In the genomic region with DNA sequence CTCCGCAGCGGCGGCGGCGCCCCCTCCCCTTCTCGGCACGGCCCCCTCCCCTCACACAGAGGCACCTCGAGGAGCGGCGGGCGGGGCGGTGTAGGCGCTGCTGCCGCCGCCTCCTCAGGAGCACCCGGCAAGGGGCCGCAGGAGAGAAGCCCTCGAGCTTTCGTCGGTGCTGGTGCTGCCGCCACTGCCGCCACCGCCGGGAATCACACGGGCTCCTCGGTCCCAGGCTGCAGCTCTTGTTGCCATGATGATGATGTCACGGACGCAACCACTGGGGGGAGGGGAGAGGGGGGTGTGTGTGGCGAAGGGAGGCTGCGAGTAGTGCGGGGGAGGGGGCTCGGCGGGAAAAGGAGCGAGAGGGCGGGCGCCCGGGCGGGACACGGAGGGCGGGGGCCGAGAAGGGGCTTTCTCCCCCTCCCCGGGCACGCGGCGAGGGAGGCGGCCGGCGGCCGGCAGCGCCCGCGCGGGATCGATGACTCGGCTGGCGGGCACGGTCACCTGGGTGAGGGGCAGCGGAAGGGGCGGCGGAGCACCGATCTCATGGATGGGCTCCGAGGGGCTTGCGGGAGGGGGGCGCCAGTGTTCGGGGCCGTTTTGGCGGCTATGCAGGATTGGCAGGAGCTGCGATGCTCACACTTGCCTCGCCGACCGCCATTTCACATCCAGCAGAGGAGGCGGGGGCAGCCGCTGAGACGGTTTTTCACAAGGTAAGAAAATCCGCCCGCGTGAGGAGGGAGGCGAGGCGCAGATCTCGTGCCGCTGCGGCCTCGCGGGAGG, we compare ENCODE assay signal across 8 cellular contexts. TPM values are rescaled to one million over a fixed set of nuclear protein-coding genes. Genes with fewer than 3 reads are reported as not detected.
DNase-seq lines count a peak whose midpoint lies in the region; ATAC-seq and TF ChIP-seq lines count a peak whose summit lies in the region.

A gene with protein sequence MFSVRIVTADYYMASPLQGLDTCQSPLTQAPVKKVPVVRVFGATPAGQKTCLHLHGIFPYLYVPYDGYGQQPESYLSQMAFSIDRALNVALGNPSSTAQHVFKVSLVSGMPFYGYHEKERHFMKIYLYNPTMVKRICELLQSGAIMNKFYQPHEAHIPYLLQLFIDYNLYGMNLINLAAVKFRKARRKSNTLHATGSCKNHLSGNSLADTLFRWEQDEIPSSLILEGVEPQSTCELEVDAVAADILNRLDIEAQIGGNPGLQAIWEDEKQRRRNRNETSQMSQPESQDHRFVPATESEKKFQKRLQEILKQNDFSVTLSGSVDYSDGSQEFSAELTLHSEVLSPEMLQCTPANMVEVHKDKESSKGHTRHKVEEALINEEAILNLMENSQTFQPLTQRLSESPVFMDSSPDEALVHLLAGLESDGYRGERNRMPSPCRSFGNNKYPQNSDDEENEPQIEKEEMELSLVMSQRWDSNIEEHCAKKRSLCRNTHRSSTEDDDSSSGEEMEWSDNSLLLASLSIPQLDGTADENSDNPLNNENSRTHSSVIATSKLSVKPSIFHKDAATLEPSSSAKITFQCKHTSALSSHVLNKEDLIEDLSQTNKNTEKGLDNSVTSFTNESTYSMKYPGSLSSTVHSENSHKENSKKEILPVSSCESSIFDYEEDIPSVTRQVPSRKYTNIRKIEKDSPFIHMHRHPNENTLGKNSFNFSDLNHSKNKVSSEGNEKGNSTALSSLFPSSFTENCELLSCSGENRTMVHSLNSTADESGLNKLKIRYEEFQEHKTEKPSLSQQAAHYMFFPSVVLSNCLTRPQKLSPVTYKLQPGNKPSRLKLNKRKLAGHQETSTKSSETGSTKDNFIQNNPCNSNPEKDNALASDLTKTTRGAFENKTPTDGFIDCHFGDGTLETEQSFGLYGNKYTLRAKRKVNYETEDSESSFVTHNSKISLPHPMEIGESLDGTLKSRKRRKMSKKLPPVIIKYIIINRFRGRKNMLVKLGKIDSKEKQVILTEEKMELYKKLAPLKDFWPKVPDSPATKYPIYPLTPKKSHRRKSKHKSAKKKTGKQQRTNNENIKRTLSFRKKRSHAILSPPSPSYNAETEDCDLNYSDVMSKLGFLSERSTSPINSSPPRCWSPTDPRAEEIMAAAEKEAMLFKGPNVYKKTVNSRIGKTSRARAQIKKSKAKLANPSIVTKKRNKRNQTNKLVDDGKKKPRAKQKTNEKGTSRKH (N-terminal part only) (minus strand): TSS at position 260 of the 777 bp plus-strand sequence. CDS start 330 bp downstream, outside the sequence.

- intact Hi-C loops in uterus (cut with DNase I; ENCODE audit: low total_unique reads), result loop anchor here (5.0 kb wide), 2 partner anchors 124 to 199 kb away; a partner anchor contains a TSS

- no peaks in the 10 kb centered on the region for H3K36me3 ChIP-seq in right atrium auricular region
- no peaks in the 10 kb centered on the region for H3K36me3 ChIP-seq in uterus

- peaks cover 36% of the 10 kb centered on the region for H3K4me1 Mint-ChIP-seq in T-helper 17 cell

- TF ChIP-seq POLR2A in uterus (IDR thresholded peaks at IDR 0.05), result peak; percentile 57 to 78

- H3K4me3 ChIP-seq in GM12865 (ENCODE audit: low read depth, low read length), result peak within 1 kb of the TSS; percentile 95
- H3K4me3 ChIP-seq in right atrium auricular region, result peak within 1 kb of the TSS; percentile 94 to 96
- peak within 1 kb of the TSS; percentile 76 to 86 for H3K4me3 ChIP-seq in uterus

- peak; percentile 95 for DNase-seq in GM12865 (ENCODE audit: low read depth)
- DNase-seq in NCI-H128 (lab: John Stamatoyannopoulos, UW; ENCODE audit: unreplicated experiment), result peak; percentile 84
- DNase-seq in T-helper 17 cell, result peak; percentile 74 to 84 (median 78)
- peak; percentile 52 to 95 (median 84) for DNase-seq in amygdala (lab: John Stamatoyannopoulos, UW)
- peak; percentile 87 for DNase-seq in right atrium auricular region (ENCODE audit: low spot score)
- DNase-seq in putamen (ENCODE audit: low spot score), result peak; percentile 92
- DNase-seq in uterus, result peak; percentile 89 to 94

- TF ChIP-seq CTCF in GM12865 (IDR thresholded peaks at IDR 0.05; ENCODE audit: insufficient read depth, low read depth, low read length, missing control alignments), result no peak
- TF ChIP-seq CTCF in right atrium auricular region (IDR thresholded peaks at IDR 0.05), result no peak
- TF ChIP-seq CTCF in uterus (IDR thresholded peaks at IDR 0.05), result no peak

- H3K9me3 ChIP-seq in T-helper 17 cell (ENCODE audit: control insufficient read depth, low read length, poor library complexity, severe bottlenecking) (no peaks in the 10 kb centered on the region), right atrium auricular region (no peaks in the 10 kb centered on the region), uterus (no peaks in the 10 kb centered on the region)

- H3K4me1 ChIP-seq in right atrium auricular region (peaks cover 0 to 39% of the 10 kb centered on the region in 2 donors), uterus (peaks cover 0 to 10% of the 10 kb centered on the region in 2 donors)

- H3K27me3 ChIP-seq in right atrium auricular region, result no peaks in the 10 kb centered on the region
- no peaks in the 10 kb centered on the region for H3K27me3 ChIP-seq in uterus

- peak within 1 kb of the TSS; percentile 99 for H3K27ac Mint-ChIP-seq in T-helper 17 cell

- peak within 1 kb of the TSS; percentile 97 for H3K4me3 Mint-ChIP-seq in T-helper 17 cell

- ATAC-seq in HG02642 (IDR thresholded peaks at IDR 0.05; ENCODE audit: poor library complexity, unreplicated experiment) (peak; percentile 40), T-helper 17 cell (peak; percentile 66)

- no peaks in the 10 kb centered on the region for H3K27me3 Mint-ChIP-seq in T-helper 17 cell

- H3K27ac ChIP-seq in right atrium auricular region (peak within 1 kb of the TSS; percentile 99 to 100), uterus (peak within 1 kb of the TSS; percentile 99 to 100)

- H3K36me3 Mint-ChIP-seq in T-helper 17 cell (ENCODE audit: low read depth), result no peaks in the 10 kb centered on the region

RNA-seq across cellular contexts. Expression of the gene that starts here (rescaled TPM):
- 10 to 100 TPM; 18.9 to 19.8 TPM for total RNA-seq in T-helper 17 cell
- total RNA-seq in right atrium auricular region, result 10 to 100 TPM; 14.5 to 34.2 TPM
- total RNA-seq in uterus, result 100 to 1,000 TPM in 2 of 4 donors, 10 to 100 TPM in 2; 67.9 to 318 (median 127) TPM

Comparison
In these comparisons a context has a peak if more than half of its experiments do, and no peak if none do; other contexts are left out.
1. Peak in every context shown above with its lines: DNase-seq, ATAC-seq, H3K4me3 ChIP-seq and H3K27ac ChIP-seq.